9 cellular contexts compared by ENCODE assay signal in the genomic region with DNA sequence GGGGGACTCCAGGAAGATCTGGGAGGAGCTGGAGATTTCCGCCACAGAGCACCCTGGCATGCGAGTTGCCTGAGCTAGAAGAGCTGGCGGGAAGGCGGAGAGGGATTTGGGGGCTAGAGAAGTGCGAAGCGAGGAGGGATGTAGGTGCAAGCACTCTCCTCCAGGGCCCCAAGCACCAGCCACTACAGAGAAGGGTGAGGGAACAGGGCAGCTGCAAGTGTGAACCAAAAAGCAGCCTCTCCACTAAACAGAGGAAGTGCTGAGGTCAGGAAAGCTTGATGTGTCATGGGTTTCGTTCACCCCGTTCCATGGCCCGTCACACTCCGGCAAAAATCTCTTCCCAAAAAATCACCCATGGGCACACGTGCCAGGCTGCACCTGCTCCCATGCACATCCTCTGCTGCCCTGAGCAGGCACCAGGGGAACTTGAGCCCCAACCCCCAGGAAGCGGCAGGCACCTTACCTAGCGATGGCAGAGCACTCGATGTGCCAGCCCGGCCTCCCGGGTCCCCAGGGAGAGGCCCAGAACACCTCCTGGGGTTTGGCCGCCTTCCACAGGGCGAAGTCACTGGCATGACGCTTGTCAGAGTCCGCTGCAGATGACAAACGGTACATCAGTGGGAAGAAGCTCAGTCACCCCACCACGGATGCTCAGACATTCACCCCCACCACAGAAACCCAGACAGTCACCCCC. TPM values are rescaled to one million over a fixed set of nuclear protein-coding genes. Genes with fewer than 3 reads are reported as not detected.
DNase-seq lines count a peak whose midpoint lies in the region; ATAC-seq, FAIRE-seq and TF ChIP-seq lines count a peak whose summit lies in the region.
"Had no signal": no experiment of that assay in that cellular context is flagged by ENCODE, and none has a peak within 500 bp of the region (broad histone marks: within the 10 kb centered on the region; RNA-seq: fewer than 3 reads in every experiment).

No MANE protein-coding gene starts in this region.

- intact Hi-C loops in left lung (cut with DNase I) = no loop called here
- intact Hi-C loops in testis (cut with DNase I; ENCODE audit: low total_unique reads) = no loop called here

- H3K9me3 ChIP-seq in left lung (no peaks in the 10 kb centered on the region), testis (no peaks in the 10 kb centered on the region)
- H3K9me3 ChIP-seq: adrenal gland had no signal

- no peak for TF ChIP-seq POLR2A in testis (IDR thresholded peaks at IDR 0.05)

- DNase-seq in GM18507 (ENCODE audit: extremely low spot score, insufficient read length, low read depth) (peak; percentile 44), left lung (no peak), NCI-H1105 (lab: John Stamatoyannopoulos, UW) (no peak), NCI-H1436 treated with DMSO at 0.1 percent for 48 hours (lab: John Stamatoyannopoulos, UW) (no peak), testis (no peak)
- no peak for DNase-seq in effector CD4-positive, alpha-beta T cell

- FAIRE-seq in GM18507 (lab: Jason Lieb, UNC) = peak; percentile 94

- peaks cover 0 to 13% of the 10 kb centered on the region in 2 donors for H3K4me1 ChIP-seq in left lung
- H3K4me1 ChIP-seq in testis = no peaks in the 10 kb centered on the region
- H3K4me1 ChIP-seq: adrenal gland had no signal

- H3K27ac ChIP-seq in left lung (no peak overlapping the region), testis (no peak overlapping the region)

- H3K4me3 ChIP-seq in left lung (no peak overlapping the region), testis (no peak overlapping the region)
- H3K4me3 ChIP-seq: adrenal gland had no signal

- H3K36me3 ChIP-seq in left lung (peaks cover 0 to 54% of the 10 kb centered on the region in 2 donors), testis (ENCODE audit: low read depth, missing control alignments) (no peaks in the 10 kb centered on the region)

- ATAC-seq in GM21526 (IDR thresholded peaks at IDR 0.05; ENCODE audit: low FRiP score, unreplicated experiment) = peak; percentile 81
- ATAC-seq in HG03575 (IDR thresholded peaks at IDR 0.05; ENCODE audit: extremely low read depth, insufficient number of reproducible peaks, low FRiP score, unreplicated experiment) = peak; percentile 68
- peak; percentile 74 for ATAC-seq in left lung

- no peaks in the 10 kb centered on the region for H3K27me3 ChIP-seq in left lung
- H3K27me3 ChIP-seq in testis = no peaks in the 10 kb centered on the region
- H3K27me3 ChIP-seq: adrenal gland had no signal

- 91 to 92% methylated on average over 11 to 22 of the region's 22 CpGs for WGBS in testis, 2 donors

- no peak for TF ChIP-seq CTCF in left lung (IDR thresholded peaks at IDR 0.05)
- no peak for TF ChIP-seq CTCF in testis (IDR thresholded peaks at IDR 0.05)

RNA-seq across cellular contexts. Expression of gene CARS2, which starts 29.3 kb away (rescaled TPM):
- 10 to 100 TPM; 61.9 to 79.8 TPM for total RNA-seq in left lung
- 100 to 1,000 TPM; 100 to 116 TPM for total RNA-seq in testis
- polyA plus RNA-seq in testis (ENCODE audit: insufficient read depth, low read depth, low replicate concordance) = 60.4 TPM

RNA-seq across cellular contexts. Expression of gene ING1, which starts 36.8 kb away (rescaled TPM):
- total RNA-seq in left lung (10 to 100 TPM in 1 of 2 donors, 1 to 10 TPM in 1; 9.3 to 10.9 TPM), testis (10 to 100 TPM; 43.6 to 45.5 TPM)
- 42.2 TPM for polyA plus RNA-seq in testis (ENCODE audit: insufficient read depth, low read depth, low replicate concordance)
